ENCODE assay signal across 8 cellular contexts in genomic region chr3:50089603-50089945, GRCh38. TPM values are rescaled to one million over a fixed set of nuclear protein-coding genes. Genes with fewer than 3 reads are reported as not detected.
DNase-seq lines count a peak whose midpoint lies in the region; TF ChIP-seq lines count a peak whose summit lies in the region.

No MANE protein-coding gene starts in this region.

- H3K27me3 ChIP-seq in BE2C = no peaks in the 10 kb centered on the region
- H3K27me3 ChIP-seq in iPS DF 6.9 (ENCODE audit: control insufficient read depth, insufficient read depth, low read length) = no peaks in the 10 kb centered on the region

- no peaks in the 10 kb centered on the region for H3K27me3 Mint-ChIP-seq in HFFc6 (ENCODE audit: insufficient read depth)

- peaks cover 33% of the 10 kb centered on the region for H3K36me3 ChIP-seq in BE2C
- H3K36me3 ChIP-seq in iPS DF 6.9 (ENCODE audit: control insufficient read depth, insufficient read depth, low read length) = peaks cover 16% of the 10 kb centered on the region; the same call in 1 of the 2 replicates

- H3K4me1 ChIP-seq in BE2C = no peaks in the 10 kb centered on the region
- H3K4me1 ChIP-seq in iPS DF 6.9 (ENCODE audit: control insufficient read depth, insufficient read depth, low read length) = no peaks in the 10 kb centered on the region

- H3K9me3 ChIP-seq in BE2C = no peaks in the 10 kb centered on the region
- H3K9me3 ChIP-seq in iPS DF 6.9 (ENCODE audit: control insufficient read depth, insufficient read depth, low read length) = no peaks in the 10 kb centered on the region; the same call in 1 of the 2 replicates

- H3K27ac Mint-ChIP-seq in HFFc6 = peak overlapping the region; percentile 99

- H3K4me1 Mint-ChIP-seq in HFFc6 (ENCODE audit: low read depth) = peaks cover 26% of the 10 kb centered on the region

- H3K4me3 Mint-ChIP-seq in HFFc6 = peak overlapping the region; percentile 99

- peaks cover 3% of the 10 kb centered on the region; the same call in 1 of the 2 replicates for H3K9me3 Mint-ChIP-seq in HFFc6

- peaks cover 40% of the 10 kb centered on the region for H3K36me3 Mint-ChIP-seq in HFFc6 (ENCODE audit: low read depth)

- DNase-seq in BE2C = no peak
- DNase-seq in HFFc6 = no peak
- peak; percentile 3 for DNase-seq in activated T-helper 9 cell treated with anti-CD3 and anti-CD28 coated beads, Interleukin-2, amount 50 U/mL, for 16 hours (ENCODE audit: low read depth)
- DNase-seq in iPS DF 6.9 (ENCODE audit: low read depth, low spot score) = no peak
- DNase-seq in NK-92 treated with Interleukin-12 subunit alpha and Interleukin-12 subunit beta, amount 100 ng/mL, for 24 hours (lab: John Stamatoyannopoulos, UW) = no peak
- DNase-seq in GF-D8 (lab: John Stamatoyannopoulos, UW) = no peak
- DNase-seq in foreskin melanocyte = no peak

- H3K27ac ChIP-seq in iPS DF 6.9 (ENCODE audit: low read length) (no peak overlapping the region), skin epidermis (peak overlapping the region; percentile 63 to 100 (median 99))

- WGBS in iPS DF 6.9 (ENCODE audit: insufficient coverage, insufficient read length) = no CpG with 5 or more reads among the region's 16 CpGs

- H3K4me3 ChIP-seq in BE2C (ENCODE audit: low read depth, low read length) (peak overlapping the region; percentile 90), iPS DF 6.9 (ENCODE audit: low read length) (peak overlapping the region; percentile 93), skin epidermis (peak overlapping the region; percentile 80 to 99 (median 97))

- no peak for TF ChIP-seq CTCF in BE2C (IDR thresholded peaks at IDR 0.05; ENCODE audit: low read depth, low read length)
- no peak for TF ChIP-seq CTCF in HFFc6 (IDR thresholded peaks at IDR 0.05)

RNA-seq across cellular contexts. Expression of gene RBM5, which starts 0.9 kb away (rescaled TPM):
- polyA plus RNA-seq in BE2C (2012; ENCODE audit: insufficient read depth, insufficient read length, low read depth) = 79.7 TPM
- total RNA-seq in HFFc6 (2021; fragmentation: NEBNext Ultra II Directional; extraction: Animal tissue kit (Norgen Biotek cat#: 25700)) = 10 to 100 TPM; 69.3 to 83.8 (median 78.5) TPM
